In genomic region chr5:62460578-62460983, GRCh38 we compare ENCODE assay signal across 8 cellular contexts. TPM values are rescaled to one million over a fixed set of nuclear protein-coding genes. Genes with fewer than 3 reads are reported as not detected.
DNase-seq lines count a peak whose midpoint lies in the region; ATAC-seq and TF ChIP-seq lines count a peak whose summit lies in the region.

No MANE protein-coding gene starts in this region.

- H3K4me1 Mint-ChIP-seq in immature natural killer cell: peaks cover 1 to 3% of the 10 kb centered on the region in 2 donors

- peak; percentile 77 for ATAC-seq in GM18505 (IDR thresholded peaks at IDR 0.05; ENCODE audit: unreplicated experiment)
- ATAC-seq in HG02840 (IDR thresholded peaks at IDR 0.05; ENCODE audit: low FRiP score, unreplicated experiment): peak; percentile 76

- no peak overlapping the region for H3K27ac ChIP-seq in BLaER1
- no peak overlapping the region for H3K27ac ChIP-seq in tibial nerve

- TF ChIP-seq POLR2A in GM18505 (IDR thresholded peaks at IDR 0.05; ENCODE audit: borderline replicate concordance, extremely low read depth, insufficient read depth, insufficient read length): no peak
- TF ChIP-seq POLR2A in tibial nerve (IDR thresholded peaks at IDR 0.05): no peak

- no peak overlapping the region for H3K9ac ChIP-seq in BLaER1

- peak overlapping the region; percentile 33 for H3K4me2 ChIP-seq in BLaER1

- no peak overlapping the region for H3K4me3 ChIP-seq in BLaER1
- H3K4me3 ChIP-seq in astrocyte of the cerebellum (ENCODE audit: low read depth, low read length): no peak overlapping the region
- H3K4me3 ChIP-seq in tibial nerve: no peak overlapping the region

- H3K36me3 ChIP-seq in BLaER1: peaks cover 36% of the 10 kb centered on the region
- peaks cover 0 to 13% (median 0%) of the 10 kb centered on the region in 3 donors for H3K36me3 ChIP-seq in tibial nerve

- in situ Hi-C loops in astrocyte of the cerebellum (cut with HindIII; ENCODE audit: low sequenced_read_pairs): loop anchor here (25.0 kb wide), 1 partner anchor 327 kb away; no protein-coding TSS in a partner anchor

- no peak overlapping the region for H3K4me3 Mint-ChIP-seq in immature natural killer cell

- no peaks in the 10 kb centered on the region for H3K27me3 Mint-ChIP-seq in immature natural killer cell (ENCODE audit: low read depth in 3 of 3)

- H3K27me3 ChIP-seq in BLaER1 (no peaks in the 10 kb centered on the region), tibial nerve (no peaks in the 10 kb centered on the region)

- H3K9me3 ChIP-seq in BLaER1: no peaks in the 10 kb centered on the region
- no peaks in the 10 kb centered on the region for H3K9me3 ChIP-seq in tibial nerve

- no peaks in the 10 kb centered on the region for H4K20me1 ChIP-seq in BLaER1

- H3K9me3 Mint-ChIP-seq in immature natural killer cell: no peaks in the 10 kb centered on the region

- H3K27ac Mint-ChIP-seq in immature natural killer cell: no peak overlapping the region

- DNase-seq in NCI-H146 (lab: John Stamatoyannopoulos, UW) (peak; percentile 42), astrocyte of the cerebellum (ENCODE audit: low read depth) (peak; percentile 35), immature natural killer cell (peak; percentile 18 to 34 (median 33)), tibial nerve (ENCODE audit: low spot score in 2 of 2) (no peak), middle frontal gyrus (ENCODE audit: extremely low spot score, low spot score) (no peak)

- TF ChIP-seq EP300 in tibial nerve (IDR thresholded peaks at IDR 0.05): no peak

- no peaks in the 10 kb centered on the region for H3K36me3 Mint-ChIP-seq in immature natural killer cell

- peak; percentile 75 for TF ChIP-seq CTCF in astrocyte of the cerebellum (IDR thresholded peaks at IDR 0.05; ENCODE audit: low read depth, low read length, missing control alignments)
- peak; percentile 47 to 71 (median 63) for TF ChIP-seq CTCF in tibial nerve (IDR thresholded peaks at IDR 0.05)

- H3K4me1 ChIP-seq in BLaER1 (peaks cover 8% of the 10 kb centered on the region; the same call in 1 of the 2 replicates), tibial nerve (peaks cover 0 to 6% (median 0%) of the 10 kb centered on the region in 4 donors)

RNA-seq across cellular contexts. Expression of gene IPO11, which starts 48.0 kb away (rescaled TPM):
- polyA plus RNA-seq in immature natural killer cell: 10 to 100 TPM; 15.1 to 30.0 (median 25.3) TPM
- 10 to 100 TPM; 20.4 to 44.6 (median 34.1) TPM for total RNA-seq in tibial nerve

RNA-seq across cellular contexts. Expression of gene DIMT1, which starts 56.9 kb away (rescaled TPM):
- polyA plus RNA-seq in immature natural killer cell: 10 to 100 TPM; 22.3 to 27.0 (median 26.3) TPM
- total RNA-seq in tibial nerve: 10 to 100 TPM; 16.2 to 22.2 (median 17.5) TPM

Comparison
In these comparisons a context has a peak if more than half of its experiments do, and no peak if none do; other contexts are left out.
1. DNase-seq: peak in NCI-H146 (single experiment), astrocyte of the cerebellum (single experiment) and immature natural killer cell (3 of 3); none in tibial nerve (0 of 2) and middle frontal gyrus (single experiment).